Comparison of ENCODE assay signal across 31 cellular contexts in genomic region chr20:19098092-19098491, GRCh38.
"Had no signal": no experiment of that assay in that cellular context is flagged by ENCODE, and none has a peak within 500 bp of the region (broad histone marks: within the 10 kb centered on the region; RNA-seq: fewer than 3 reads in every experiment).

No MANE protein-coding gene starts in this region.

- H2AFZ ChIP-seq: neural progenitor cell had no signal

- H3K9me3 Mint-ChIP-seq: immature natural killer cell; nephron progenitor cell; neural progenitor cell; stimulated activated memory B cell treated with anti-CD40 and anti-IgM and Interleukin-4, amounts not matched to agents 10 μg/mL and 1 μg/mL and 100 μg/mL, for 72 hours; stimulated activated naive CD8-positive, alpha-beta T cell treated with anti-CD3 and anti-CD28 coated beads, Interleukin-15, amount 100 ng/mL, for 72 hours had no signal

- H3K27ac ChIP-seq: left ventricle myocardium inferior, neural progenitor cell, pancreas, prostate gland, skin epidermis, tibial nerve, upper lobe of left lung, vagina had no signal

- H3K36me3 Mint-ChIP-seq: immature natural killer cell; naive thymus-derived CD8-positive, alpha-beta T cell; neural progenitor cell; stimulated activated memory B cell treated with anti-CD40 and anti-IgM and Interleukin-4, amounts not matched to agents 10 μg/mL and 1 μg/mL and 100 μg/mL, for 72 hours had no signal

- H3K4me3 ChIP-seq: left ventricle myocardium inferior, lung, mucosa of descending colon, neural progenitor cell, pancreas, prostate gland, skin epidermis, spleen, tibial nerve, upper lobe of left lung, vagina had no signal

- H3K9me3 ChIP-seq: left ventricle myocardium inferior, mucosa of descending colon, pancreas, prostate gland, tibial nerve, upper lobe of left lung, vagina had no signal

- H3K4me1 Mint-ChIP-seq: nephron progenitor cell; stimulated activated memory B cell treated with anti-CD40 and anti-IgM and Interleukin-4, amounts not matched to agents 10 μg/mL and 1 μg/mL and 100 μg/mL, for 72 hours; stimulated activated naive CD8-positive, alpha-beta T cell treated with anti-CD3 and anti-CD28 coated beads, Interleukin-15, amount 100 ng/mL, for 72 hours had no signal

- FAIRE-seq: islet of Langerhans, kidney, pancreas had no signal

- H3K27me3 ChIP-seq: neural progenitor cell, pancreas, tibial nerve, upper lobe of left lung, vagina had no signal

- H3K4me3 Mint-ChIP-seq: naive thymus-derived CD8-positive, alpha-beta T cell; nephron progenitor cell; neural progenitor cell; stimulated activated memory B cell treated with anti-CD40 and anti-IgM and Interleukin-4, amounts not matched to agents 10 μg/mL and 1 μg/mL and 100 μg/mL, for 72 hours; stimulated activated naive CD8-positive, alpha-beta T cell treated with anti-CD3 and anti-CD28 coated beads, Interleukin-15, amount 100 ng/mL, for 72 hours had no signal

- H3K9ac ChIP-seq: neural progenitor cell had no signal

- H3K27me3 Mint-ChIP-seq: stimulated activated memory B cell treated with anti-CD40 and anti-IgM and Interleukin-4, amounts not matched to agents 10 μg/mL and 1 μg/mL and 100 μg/mL, for 72 hours; stimulated activated naive CD8-positive, alpha-beta T cell treated with anti-CD3 and anti-CD28 coated beads, Interleukin-15, amount 100 ng/mL, for 72 hours had no signal

- H3K27ac Mint-ChIP-seq: naive thymus-derived CD8-positive, alpha-beta T cell; nephron progenitor cell; neural progenitor cell; stimulated activated memory B cell treated with anti-CD40 and anti-IgM and Interleukin-4, amounts not matched to agents 10 μg/mL and 1 μg/mL and 100 μg/mL, for 72 hours had no signal

- H3K36me3 ChIP-seq: left ventricle myocardium inferior, neural progenitor cell, pancreas, prostate gland, spleen, tibial nerve, upper lobe of left lung, vagina had no signal

- H3K4me1 ChIP-seq: left ventricle myocardium inferior, pancreas, prostate gland, tibial nerve, upper lobe of left lung, vagina had no signal

- H3K4me2 ChIP-seq: neural progenitor cell had no signal

- DNase-seq: hypothalamus; kidney; left ventricle myocardium inferior; mesendoderm; midbrain; naive thymus-derived CD8-positive, alpha-beta T cell; nephron progenitor cell; nucleus accumbens; pancreas; posterior cingulate gyrus; retina; right cardiac atrium; spleen; stimulated activated CD4-positive, alpha-beta T cell treated with anti-CD3 and anti-CD28 coated beads, Interleukin-1b, Interleukin-23, amount 100 ng/mL, for 48 hours; stimulated activated CD4-positive, alpha-beta T cell treated with anti-CD3 and anti-CD28 coated beads, Interleukin-2, amount 100 ng/mL, for 48 hours; stimulated activated CD4-positive, alpha-beta T cell treated with anti-CD3 and anti-CD28 coated beads, Interleukin-4, amount 100 ng/mL, for 4 hours; stimulated activated CD8-positive, alpha-beta memory T cell treated with anti-CD3 and anti-CD28 coated beads, Interleukin-4, amount 100 ng/mL, for 48 hours; stimulated activated naive CD4-positive, alpha-beta T cell treated with Interleukin-2 at 50 U/mL for 16 hours; stimulated activated naive CD8-positive, alpha-beta T cell treated with anti-CD3 and anti-CD28 coated beads, Interleukin-15, amount 100 ng/mL, for 72 hours; substantia nigra had no signal
